In the genomic region with DNA sequence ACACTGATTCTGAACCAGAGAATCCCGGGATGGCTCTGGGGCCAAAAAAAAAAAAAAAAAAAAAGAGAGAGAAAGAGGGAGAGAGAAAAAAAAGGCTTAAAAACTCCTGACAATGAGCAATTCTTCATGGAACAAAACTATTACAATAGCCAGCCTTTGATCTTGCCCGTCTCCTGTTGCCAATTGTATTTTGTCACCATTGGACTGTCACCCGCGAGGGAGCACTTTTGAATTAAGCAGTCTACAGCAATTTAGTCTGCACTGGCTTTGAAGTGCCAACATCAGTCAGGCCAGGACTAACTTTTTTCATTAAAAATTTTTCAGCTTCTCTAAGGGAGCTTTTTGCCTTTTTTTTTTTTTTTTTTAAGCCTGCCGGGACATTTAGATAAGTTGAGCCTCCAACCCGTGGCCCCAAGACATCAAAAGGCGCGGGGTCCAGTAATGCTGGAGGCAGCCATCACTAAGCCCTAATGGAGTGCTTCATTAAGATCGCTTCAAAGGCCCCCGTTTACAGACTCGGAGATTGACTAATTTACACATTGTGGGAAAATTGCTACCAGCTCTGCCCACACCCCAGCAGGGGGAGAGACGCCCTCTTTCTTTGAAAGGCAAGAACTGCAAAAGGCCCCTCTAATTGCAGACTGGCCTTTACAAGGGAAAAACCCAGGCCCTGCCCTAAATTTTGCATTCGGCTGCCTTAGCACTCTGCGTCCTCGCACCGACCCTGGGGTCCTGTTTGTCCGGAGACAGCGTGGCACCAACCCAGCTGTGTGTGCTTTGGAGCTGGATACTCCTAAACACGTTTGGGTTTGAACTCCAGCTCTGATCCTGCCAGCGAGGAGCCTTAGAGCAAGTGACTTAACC, we compare ENCODE assay signal across 9 cellular contexts.
DNase-seq lines count a peak whose midpoint lies in the region; ATAC-seq and TF ChIP-seq lines count a peak whose summit lies in the region.
"Had no signal": no experiment of that assay in that cellular context is flagged by ENCODE, and none has a peak within 500 bp of the region (broad histone marks: within the 10 kb centered on the region; RNA-seq: fewer than 3 reads in every experiment).

No MANE protein-coding gene starts in this region.

- H3K4me3 ChIP-seq in fibroblast of the aortic adventitia (ENCODE audit: low read depth, low read length) (no peak overlapping the region), retinal pigment epithelial cell (ENCODE audit: low read length) (no peak overlapping the region)

- DNase-seq in NCI-H82 (lab: John Stamatoyannopoulos, UW) (peak; percentile 53), NCI-H82 treated with DMSO at 0.1 percent for 48 hours (lab: John Stamatoyannopoulos, UW; ENCODE audit: unreplicated experiment) (no peak), NCI-H2227 (lab: John Stamatoyannopoulos, UW; ENCODE audit: unreplicated experiment) (peak; percentile 56), fibroblast of the aortic adventitia (ENCODE audit: low read depth) (no peak), retinal pigment epithelial cell (ENCODE audit: low read depth) (no peak), T-helper 9 cell (no peak)
- DNase-seq: central memory CD4-positive, alpha-beta T cell had no signal

- TF ChIP-seq CTCF in fibroblast of the aortic adventitia (IDR thresholded peaks at IDR 0.05; ENCODE audit: insufficient read depth, low read length) (peak; percentile 20), retinal pigment epithelial cell (conservative IDR thresholded peaks at IDR 0.05; ENCODE audit: low read depth, low read length) (peak; percentile 53)

- ATAC-seq in GM21737 (IDR thresholded peaks at IDR 0.05; ENCODE audit: unreplicated experiment) (no peak), GM18868 (IDR thresholded peaks at IDR 0.05; ENCODE audit: unreplicated experiment) (no peak)

Comparison
In these comparisons a context has a peak if more than half of its experiments do, and no peak if none do; other contexts are left out.
1. DNase-seq: peak in NCI-H82 (single experiment) and NCI-H2227 (single experiment); none in NCI-H82 treated with DMSO at 0.1 percent for 48 hours (single experiment), fibroblast of the aortic adventitia (single experiment), retinal pigment epithelial cell (single experiment) and T-helper 9 cell (single experiment).